1 cellular context compared by ENCODE assay signal in genomic region chr17:75740631-75741077, GRCh38.
TF ChIP-seq lines count a peak whose summit lies in the region.

No MANE protein-coding gene starts in this region.

TF ChIP-seq in HepG2, 621 proteins besides CTCF, POLR2A, EP300 and RAD21 (continued from another document and continues in another):
- TF ChIP-seq ZNF841 (CRISPR knock-in tag; IDR thresholded peaks at IDR 0.05; ENCODE audit: borderline replicate concordance) (no peak), PHF21A (CRISPR knock-in tag; IDR thresholded peaks at IDR 0.05) (no peak), TBX3 (IDR thresholded peaks at IDR 0.05; ENCODE audit: borderline replicate concordance) (no peak), SMAD1 (CRISPR knock-in tag; IDR thresholded peaks at IDR 0.05; ENCODE audit: borderline replicate concordance, low read depth) (no peak), ZNF207 (IDR thresholded peaks at IDR 0.05; ENCODE audit: borderline replicate concordance) (no peak), MEF2D (CRISPR knock-in tag; IDR thresholded peaks at IDR 0.05) (no peak), RNF2 (conservative IDR thresholded peaks at IDR 0.05; ENCODE audit: low read depth) (no peak), ZNF687 (CRISPR knock-in tag; IDR thresholded peaks at IDR 0.05) (peak; percentile 76), ZNF570 (CRISPR knock-in tag; IDR thresholded peaks at IDR 0.05; ENCODE audit: borderline replicate concordance) (no peak), PITX1 (CRISPR knock-in tag; IDR thresholded peaks at IDR 0.05) (0 out of 2 replicates have a peak, but pooled peaks have one; percentile 17), AHR (CRISPR knock-in tag; IDR thresholded peaks at IDR 0.05) (no peak), MIXL1 (CRISPR knock-in tag; IDR thresholded peaks at IDR 0.05) (no peak), ZKSCAN1 (IDR thresholded peaks at IDR 0.05; ENCODE audit: low read length) (no peak), ZNF275 (CRISPR knock-in tag; IDR thresholded peaks at IDR 0.05; ENCODE audit: borderline replicate concordance) (0 out of 2 replicates have a peak, but pooled peaks have one; percentile 57), ZNF761 (CRISPR knock-in tag; conservative IDR thresholded peaks at IDR 0.05) (no peak), ZNF777 (CRISPR knock-in tag; IDR thresholded peaks at IDR 0.05) (no peak), ZHX1 (CRISPR knock-in tag; IDR thresholded peaks at IDR 0.05; ENCODE audit: low read depth) (no peak), IKZF1 (IDR thresholded peaks at IDR 0.05) (no peak), ZBTB49 (CRISPR knock-in tag; IDR thresholded peaks at IDR 0.05; ENCODE audit: borderline replicate concordance) (no peak), SRF (IDR thresholded peaks at IDR 0.05; ENCODE audit: low read depth, low read length) (no peak), HNRNPL (IDR thresholded peaks at IDR 0.05; ENCODE audit: low read depth, low read length) (peak; percentile 89), IRX3 (CRISPR knock-in tag; IDR thresholded peaks at IDR 0.05; ENCODE audit: borderline replicate concordance, low read depth) (no peak), ZNF512 (CRISPR knock-in tag; IDR thresholded peaks at IDR 0.05) (no peak), PHF5A (CRISPR knock-in tag; IDR thresholded peaks at IDR 0.05; ENCODE audit: low read depth, unreplicated experiment) (no peak), ARNT2 (CRISPR knock-in tag; IDR thresholded peaks at IDR 0.05; ENCODE audit: low read depth) (no peak), FOXK1 (CRISPR knock-in tag; IDR thresholded peaks at IDR 0.05; ENCODE audit: borderline replicate concordance, low read depth) (peak; percentile 31; the same call in 1 of the 2 replicates), ZNF607 (CRISPR knock-in tag; IDR thresholded peaks at IDR 0.05; ENCODE audit: borderline replicate concordance) (no peak), ZIK1 (CRISPR knock-in tag; IDR thresholded peaks at IDR 0.05; ENCODE audit: borderline replicate concordance, low read depth) (no peak), ZNF598 (CRISPR knock-in tag; IDR thresholded peaks at IDR 0.05; ENCODE audit: borderline replicate concordance) (no peak), MAX (IDR thresholded peaks at IDR 0.05) (no peak), ZNF691 (CRISPR knock-in tag; IDR thresholded peaks at IDR 0.05; ENCODE audit: borderline replicate concordance, low read depth) (no peak), ZFP36L2 (CRISPR knock-in tag; IDR thresholded peaks at IDR 0.05) (no peak)
- TF ChIP-seq, protein P1, sequence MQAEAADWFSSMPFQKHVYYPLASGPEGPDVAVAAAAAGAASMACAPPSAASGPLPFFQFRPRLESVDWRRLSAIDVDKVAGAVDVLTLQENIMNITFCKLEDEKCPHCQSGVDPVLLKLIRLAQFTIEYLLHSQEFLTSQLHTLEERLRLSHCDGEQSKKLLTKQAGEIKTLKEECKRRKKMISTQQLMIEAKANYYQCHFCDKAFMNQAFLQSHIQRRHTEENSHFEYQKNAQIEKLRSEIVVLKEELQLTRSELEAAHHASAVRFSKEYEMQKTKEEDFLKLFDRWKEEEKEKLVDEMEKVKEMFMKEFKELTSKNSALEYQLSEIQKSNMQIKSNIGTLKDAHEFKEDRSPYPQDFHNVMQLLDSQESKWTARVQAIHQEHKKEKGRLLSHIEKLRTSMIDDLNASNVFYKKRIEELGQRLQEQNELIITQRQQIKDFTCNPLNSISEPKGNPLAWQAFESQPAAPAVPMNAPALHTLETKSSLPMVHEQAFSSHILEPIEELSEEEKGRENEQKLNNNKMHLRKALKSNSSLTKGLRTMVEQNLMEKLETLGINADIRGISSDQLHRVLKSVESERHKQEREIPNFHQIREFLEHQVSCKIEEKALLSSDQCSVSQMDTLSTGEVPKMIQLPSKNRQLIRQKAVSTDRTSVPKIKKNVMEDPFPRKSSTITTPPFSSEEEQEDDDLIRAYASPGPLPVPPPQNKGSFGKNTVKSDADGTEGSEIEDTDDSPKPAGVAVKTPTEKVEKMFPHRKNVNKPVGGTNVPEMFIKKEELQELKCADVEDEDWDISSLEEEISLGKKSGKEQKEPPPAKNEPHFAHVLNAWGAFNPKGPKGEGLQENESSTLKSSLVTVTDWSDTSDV (CRISPR knock-in tag; IDR thresholded peaks at IDR 0.05), result 0 out of 2 replicates have a peak, but pooled peaks have one; percentile 37
- TF ChIP-seq, protein P2, sequence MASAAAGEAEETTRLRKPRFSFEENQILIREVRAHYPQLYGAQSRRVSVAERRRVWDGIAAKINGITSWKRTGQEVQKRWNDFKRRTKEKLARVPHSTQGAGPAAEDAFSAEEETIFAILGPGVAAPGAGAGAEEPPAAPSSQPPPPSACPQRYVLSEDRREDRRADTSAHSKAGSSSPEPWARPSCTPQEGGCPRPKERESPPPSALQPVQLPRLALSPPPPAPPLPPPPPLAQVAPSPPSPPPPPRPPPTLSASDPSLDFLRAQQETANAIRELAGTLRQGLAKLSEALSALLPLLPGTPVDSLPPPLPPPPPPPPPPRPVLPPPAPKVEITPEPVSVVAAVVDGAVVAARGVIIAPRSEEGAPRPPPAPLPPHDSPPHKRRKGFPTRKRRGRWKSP (CRISPR knock-in tag; IDR thresholded peaks at IDR 0.05), result no peak
- TF ChIP-seq, protein P3, sequence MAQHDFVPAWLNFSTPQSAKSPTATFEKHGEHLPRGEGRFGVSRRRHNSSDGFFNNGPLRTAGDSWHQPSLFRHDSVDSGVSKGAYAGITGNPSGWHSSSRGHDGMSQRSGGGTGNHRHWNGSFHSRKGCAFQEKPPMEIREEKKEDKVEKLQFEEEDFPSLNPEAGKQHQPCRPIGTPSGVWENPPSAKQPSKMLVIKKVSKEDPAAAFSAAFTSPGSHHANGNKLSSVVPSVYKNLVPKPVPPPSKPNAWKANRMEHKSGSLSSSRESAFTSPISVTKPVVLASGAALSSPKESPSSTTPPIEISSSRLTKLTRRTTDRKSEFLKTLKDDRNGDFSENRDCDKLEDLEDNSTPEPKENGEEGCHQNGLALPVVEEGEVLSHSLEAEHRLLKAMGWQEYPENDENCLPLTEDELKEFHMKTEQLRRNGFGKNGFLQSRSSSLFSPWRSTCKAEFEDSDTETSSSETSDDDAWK (CRISPR knock-in tag; IDR thresholded peaks at IDR 0.05), result no peak
- TF ChIP-seq, protein P4, sequence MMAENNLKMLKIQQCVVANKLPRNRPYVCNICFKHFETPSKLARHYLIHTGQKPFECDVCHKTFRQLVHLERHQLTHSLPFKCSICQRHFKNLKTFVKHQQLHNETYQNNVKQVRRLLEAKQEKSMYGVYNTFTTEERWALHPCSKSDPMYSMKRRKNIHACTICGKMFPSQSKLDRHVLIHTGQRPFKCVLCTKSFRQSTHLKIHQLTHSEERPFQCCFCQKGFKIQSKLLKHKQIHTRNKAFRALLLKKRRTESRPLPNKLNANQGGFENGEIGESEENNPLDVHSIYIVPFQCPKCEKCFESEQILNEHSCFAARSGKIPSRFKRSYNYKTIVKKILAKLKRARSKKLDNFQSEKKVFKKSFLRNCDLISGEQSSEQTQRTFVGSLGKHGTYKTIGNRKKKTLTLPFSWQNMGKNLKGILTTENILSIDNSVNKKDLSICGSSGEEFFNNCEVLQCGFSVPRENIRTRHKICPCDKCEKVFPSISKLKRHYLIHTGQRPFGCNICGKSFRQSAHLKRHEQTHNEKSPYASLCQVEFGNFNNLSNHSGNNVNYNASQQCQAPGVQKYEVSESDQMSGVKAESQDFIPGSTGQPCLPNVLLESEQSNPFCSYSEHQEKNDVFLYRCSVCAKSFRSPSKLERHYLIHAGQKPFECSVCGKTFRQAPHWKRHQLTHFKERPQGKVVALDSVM (CRISPR knock-in tag; IDR thresholded peaks at IDR 0.05), result no peak
- TF ChIP-seq, protein P5, sequence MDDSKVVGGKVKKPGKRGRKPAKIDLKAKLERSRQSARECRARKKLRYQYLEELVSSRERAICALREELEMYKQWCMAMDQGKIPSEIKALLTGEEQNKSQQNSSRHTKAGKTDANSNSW (CRISPR knock-in tag; IDR thresholded peaks at IDR 0.05; ENCODE audit: borderline replicate concordance), result no peak
